34 cellular contexts compared by ENCODE assay signal in the genomic region with DNA sequence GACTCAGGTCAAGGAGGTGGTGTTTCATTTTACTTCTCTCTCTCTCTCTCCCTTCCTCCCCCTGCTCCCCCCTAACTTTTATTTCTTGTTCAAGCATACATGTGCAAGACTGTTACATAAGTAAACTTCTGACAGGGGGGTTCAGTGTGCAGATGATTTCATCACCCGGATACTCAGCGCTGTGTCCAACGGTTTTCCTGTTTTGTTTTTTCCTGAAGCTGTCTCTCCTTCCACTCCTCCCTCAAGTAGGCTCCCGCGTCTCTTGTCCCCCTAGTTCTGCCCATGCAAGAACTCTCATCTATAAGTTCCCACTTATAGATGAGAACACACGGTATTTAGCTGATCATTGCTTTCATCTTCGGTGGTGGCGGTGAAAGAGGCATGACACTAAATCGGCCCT.
"Had no signal": no experiment of that assay in that cellular context is flagged by ENCODE, and none has a peak within 500 bp of the region (broad histone marks: within the 10 kb centered on the region; RNA-seq: fewer than 3 reads in every experiment).

No MANE protein-coding gene starts in this region.

- H3K27me3 ChIP-seq: MG63 had no signal

- H3K36me3 ChIP-seq: MG63 had no signal

- H3K9me3 ChIP-seq: MG63 had no signal

- H3K4me3 ChIP-seq: MG63 had no signal

- DNase-seq: Karpas-422, Kasumi-1, MG63, MM.1S, MV-4-11, NCI-H1048, NCI-H1092, NCI-H1092 treated with DMSO at 0.1 percent for 48 hours, NCI-H1105, NCI-H1105 treated with DMSO at 0.1 percent for 48 hours, NCI-H1417, NCI-H1417 treated with DMSO at 0.1 percent for 48 hours, NCI-H1436, NCI-H1436 treated with DMSO at 0.1 percent for 48 hours, NCI-H146, NCI-H1694, NCI-H1694 treated with DMSO at 0.1 percent for 48 hours, NCI-H187, NCI-H187 treated with DMSO at 0.1 percent for 48 hours, NCI-H1930, NCI-H2029, NCI-H2029 treated with DMSO at 0.1 percent for 48 hours, NCI-H2081, NCI-H2081 treated with DMSO at 0.1 percent for 48 hours, NCI-H2107, NCI-H2171, NCI-H2171 treated with DMSO at 0.1 percent for 48 hours, NCI-H2227 treated with DMSO at 0.1 percent for 48 hours, NCI-H226, NCI-H345, NCI-H446, NCI-H446 treated with DMSO at 0.1 percent for 48 hours, NCI-H510A, NCI-H510A treated with DMSO at 0.1 percent for 48 hours had no signal
